In genomic region chr9:95379630-95380029, GRCh38 we compare ENCODE assay signal across 15 cellular contexts.
DNase-seq lines count a peak whose midpoint lies in the region; ATAC-seq and FAIRE-seq lines count a peak whose summit lies in the region.
"Had no signal": no experiment of that assay in that cellular context is flagged by ENCODE, and none has a peak within 500 bp of the region (broad histone marks: within the 10 kb centered on the region; RNA-seq: fewer than 3 reads in every experiment).

No MANE protein-coding gene starts in this region.

- POLR2A ChIA-PET in activated CD4-positive, alpha-beta memory T cell treated with anti-CD3 and anti-CD28 coated beads, Interleukin-2, amount 10 ng/mL, durations not matched to agents 7 days and 5 days (lab: Charles Lee): no interaction called here

- H3K9me3 Mint-ChIP-seq in activated CD4-positive, alpha-beta memory T cell treated with anti-CD3 and anti-CD28 coated beads, Interleukin-2, amount 10 ng/mL, durations not matched to agents 7 days and 5 days: no peaks in the 10 kb centered on the region
- H3K9me3 Mint-ChIP-seq: dendritic cell treated with granulocyte-macrophage colony-stimulating factor and Interleukin-4, amounts not matched to agents 40 ng/mL and 50 ng/mL, for 4 days; stimulated activated naive B cell treated with anti-CD40 and anti-IgM and Interleukin-4, amounts not matched to agents 10 μg/mL and 1 μg/mL and 100 μg/mL, for 72 hours had no signal

- H3K4me1 ChIP-seq in small intestine (ENCODE audit: control insufficient read depth in 2 of 2, insufficient read depth in 1 of 2, low read depth in 1 of 2, low read length in 1 of 2): no peaks in the 10 kb centered on the region
- H3K4me1 ChIP-seq: prostate gland had no signal

- no peaks in the 10 kb centered on the region for H3K36me3 Mint-ChIP-seq in activated CD4-positive, alpha-beta memory T cell treated with anti-CD3 and anti-CD28 coated beads, Interleukin-2, amount 10 ng/mL, durations not matched to agents 7 days and 5 days (ENCODE audit: low read depth)
- H3K36me3 Mint-ChIP-seq: stimulated activated naive B cell treated with anti-CD40 and anti-IgM and Interleukin-4, amounts not matched to agents 10 μg/mL and 1 μg/mL and 100 μg/mL, for 72 hours had no signal

- no peaks in the 10 kb centered on the region for H3K4me1 Mint-ChIP-seq in activated CD4-positive, alpha-beta memory T cell treated with anti-CD3 and anti-CD28 coated beads, Interleukin-2, amount 10 ng/mL, durations not matched to agents 7 days and 5 days
- H3K4me1 Mint-ChIP-seq: stimulated activated naive B cell treated with anti-CD40 and anti-IgM and Interleukin-4, amounts not matched to agents 10 μg/mL and 1 μg/mL and 100 μg/mL, for 72 hours had no signal

- FAIRE-seq in small intestine (lab: Jason Lieb, UNC): no peak

- ATAC-seq in HG02938 (IDR thresholded peaks at IDR 0.05; ENCODE audit: unreplicated experiment) (no peak), HG02623 (IDR thresholded peaks at IDR 0.05; ENCODE audit: unreplicated experiment) (no peak)
- ATAC-seq: PC-3 had no signal

- H3K4me3 ChIP-seq in small intestine (ENCODE audit: low read depth in 1 of 2, low read length in 2 of 2): no peak overlapping the region
- H3K4me3 ChIP-seq: prostate gland had no signal

- DNase-seq in activated gamma-delta T cell treated with Interleukin-2 at 50 U/mL for 16 hours (peak; percentile 10), activated gamma-delta T cell (lab: John Stamatoyannopoulos, UW) (no peak), KBM-7 (peak; percentile 22), small intestine (peak; percentile 9), ureter (ENCODE audit: low spot score) (no peak)
- DNase-seq in activated CD4-positive, alpha-beta memory T cell treated with anti-CD3 and anti-CD28 coated beads, Interleukin-2, amount 10 ng/mL, durations not matched to agents 7 days and 5 days: peak; percentile 32
- DNase-seq: amniotic stem cell; PC-3; stimulated activated naive B cell treated with anti-CD40 and anti-IgM and Interleukin-4, amounts not matched to agents 10 μg/mL and 1 μg/mL and 100 μg/mL, for 72 hours; T-helper 9 cell had no signal

- H3K27ac ChIP-seq in small intestine (ENCODE audit: low read depth in 1 of 2, low read length in 1 of 2): no peak overlapping the region
- H3K27ac ChIP-seq: KMS-11, prostate gland had no signal

- whole genome bisulfite sequencing in small intestine, 3 donors: 70 to 79% (median 75%) methylated on average over 5 of the region's 5 CpGs

- in situ Hi-C loops in KBM-7 (cut with MboI; ENCODE audit: low pct_unique_long_range_greater_than_20kb, low sequenced_read_pairs): no loop called here

- no peak overlapping the region for H3K27ac Mint-ChIP-seq in activated CD4-positive, alpha-beta memory T cell treated with anti-CD3 and anti-CD28 coated beads, Interleukin-2, amount 10 ng/mL, durations not matched to agents 7 days and 5 days
- H3K27ac Mint-ChIP-seq: dendritic cell treated with granulocyte-macrophage colony-stimulating factor and Interleukin-4, amounts not matched to agents 40 ng/mL and 50 ng/mL, for 4 days; stimulated activated naive B cell treated with anti-CD40 and anti-IgM and Interleukin-4, amounts not matched to agents 10 μg/mL and 1 μg/mL and 100 μg/mL, for 72 hours had no signal

- H3K27me3 Mint-ChIP-seq in activated CD4-positive, alpha-beta memory T cell treated with anti-CD3 and anti-CD28 coated beads, Interleukin-2, amount 10 ng/mL, durations not matched to agents 7 days and 5 days: peaks cover 38% of the 10 kb centered on the region

- H3K4me3 Mint-ChIP-seq in activated CD4-positive, alpha-beta memory T cell treated with anti-CD3 and anti-CD28 coated beads, Interleukin-2, amount 10 ng/mL, durations not matched to agents 7 days and 5 days: no peak overlapping the region
- H3K4me3 Mint-ChIP-seq: dendritic cell treated with granulocyte-macrophage colony-stimulating factor and Interleukin-4, amounts not matched to agents 40 ng/mL and 50 ng/mL, for 4 days; stimulated activated naive B cell treated with anti-CD40 and anti-IgM and Interleukin-4, amounts not matched to agents 10 μg/mL and 1 μg/mL and 100 μg/mL, for 72 hours had no signal

- H3K36me3 ChIP-seq in small intestine (ENCODE audit: control insufficient read depth in 2 of 2, insufficient read depth in 2 of 2, low read length in 2 of 2): no peaks in the 10 kb centered on the region
- H3K36me3 ChIP-seq: prostate gland had no signal

- H3K27me3 ChIP-seq in small intestine (ENCODE audit: control insufficient read depth in 2 of 2, insufficient read depth in 2 of 2, low read length in 2 of 2): peaks cover 0 to 1% of the 10 kb centered on the region in 2 donors

- H3K9me3 ChIP-seq in small intestine (ENCODE audit: control insufficient read depth, low read depth): no peaks in the 10 kb centered on the region
- H3K9me3 ChIP-seq: prostate gland had no signal

- CTCF ChIA-PET in activated CD4-positive, alpha-beta memory T cell treated with anti-CD3 and anti-CD28 coated beads, Interleukin-2, amount 10 ng/mL, durations not matched to agents 7 days and 5 days (lab: Charles Lee): interaction anchor here (0.9 to 4.2 kb wide), 2 partner anchors 58 to 838 kb away, joined by 3 to 13 read pairs; no protein-coding TSS in a partner anchor

Comparison
In these comparisons a context has a peak if more than half of its experiments do, and no peak if none do; other contexts are left out.
1. DNase-seq: peak in activated gamma-delta T cell treated with Interleukin-2 at 50 U/mL for 16 hours (single experiment), KBM-7 (single experiment), activated CD4-positive, alpha-beta memory T cell treated with anti-CD3 and anti-CD28 coated beads, Interleukin-2, amount 10 ng/mL, durations not matched to agents 7 days and 5 days (single experiment) and small intestine (single experiment); none in activated gamma-delta T cell (single experiment) and ureter (single experiment).